1 cellular context compared by ENCODE assay signal in the genomic region with DNA sequence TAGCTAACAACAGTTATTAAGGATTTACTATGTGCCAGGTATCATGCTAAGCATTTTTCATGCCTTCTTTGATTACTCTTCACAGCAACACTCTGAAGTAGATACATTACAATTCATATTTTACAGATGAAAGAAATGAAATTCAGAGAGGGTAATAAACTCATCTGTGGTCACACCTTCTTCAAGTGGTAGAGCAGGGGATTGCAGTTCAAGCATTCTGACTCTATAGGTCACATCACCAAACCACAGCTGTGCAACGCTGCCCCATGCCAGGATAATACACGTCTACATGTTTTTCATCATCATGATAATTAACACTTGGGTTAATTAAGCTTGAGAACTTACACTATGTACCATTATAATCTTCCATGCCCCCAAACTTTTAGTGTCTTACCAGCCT.
TF ChIP-seq lines count a peak whose summit lies in the region.

No MANE protein-coding gene starts in this region.

TF ChIP-seq in GM12878, 131 proteins besides CTCF, POLR2A, EP300 and RAD21 (continued from another document):
- TF ChIP-seq, protein P1, sequence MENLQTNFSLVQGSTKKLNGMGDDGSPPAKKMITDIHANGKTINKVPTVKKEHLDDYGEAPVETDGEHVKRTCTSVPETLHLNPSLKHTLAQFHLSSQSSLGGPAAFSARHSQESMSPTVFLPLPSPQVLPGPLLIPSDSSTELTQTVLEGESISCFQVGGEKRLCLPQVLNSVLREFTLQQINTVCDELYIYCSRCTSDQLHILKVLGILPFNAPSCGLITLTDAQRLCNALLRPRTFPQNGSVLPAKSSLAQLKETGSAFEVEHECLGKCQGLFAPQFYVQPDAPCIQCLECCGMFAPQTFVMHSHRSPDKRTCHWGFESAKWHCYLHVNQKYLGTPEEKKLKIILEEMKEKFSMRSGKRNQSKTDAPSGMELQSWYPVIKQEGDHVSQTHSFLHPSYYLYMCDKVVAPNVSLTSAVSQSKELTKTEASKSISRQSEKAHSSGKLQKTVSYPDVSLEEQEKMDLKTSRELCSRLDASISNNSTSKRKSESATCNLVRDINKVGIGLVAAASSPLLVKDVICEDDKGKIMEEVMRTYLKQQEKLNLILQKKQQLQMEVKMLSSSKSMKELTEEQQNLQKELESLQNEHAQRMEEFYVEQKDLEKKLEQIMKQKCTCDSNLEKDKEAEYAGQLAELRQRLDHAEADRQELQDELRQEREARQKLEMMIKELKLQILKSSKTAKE (IDR thresholded peaks at IDR 0.05; ENCODE audit: low read depth, poor library complexity, severe bottlenecking) = no peak
- TF ChIP-seq MEF2A (IDR thresholded peaks at IDR 0.05; ENCODE audit: insufficient read depth, low read depth, low read length) = no peak
- TF ChIP-seq SMAD5 (IDR thresholded peaks at IDR 0.05; ENCODE audit: low read depth) = no peak
- no peak for TF ChIP-seq FOXM1 (IDR thresholded peaks at IDR 0.05; ENCODE audit: low read depth, low read length)
- no peak for TF ChIP-seq ZBED1 (IDR thresholded peaks at IDR 0.05; ENCODE audit: borderline replicate concordance)
- no peak for TF ChIP-seq RBBP5 (conservative IDR thresholded peaks at IDR 0.05)
- no peak for TF ChIP-seq CBFB (IDR thresholded peaks at IDR 0.05; ENCODE audit: low read depth)
- TF ChIP-seq, protein P2, sequence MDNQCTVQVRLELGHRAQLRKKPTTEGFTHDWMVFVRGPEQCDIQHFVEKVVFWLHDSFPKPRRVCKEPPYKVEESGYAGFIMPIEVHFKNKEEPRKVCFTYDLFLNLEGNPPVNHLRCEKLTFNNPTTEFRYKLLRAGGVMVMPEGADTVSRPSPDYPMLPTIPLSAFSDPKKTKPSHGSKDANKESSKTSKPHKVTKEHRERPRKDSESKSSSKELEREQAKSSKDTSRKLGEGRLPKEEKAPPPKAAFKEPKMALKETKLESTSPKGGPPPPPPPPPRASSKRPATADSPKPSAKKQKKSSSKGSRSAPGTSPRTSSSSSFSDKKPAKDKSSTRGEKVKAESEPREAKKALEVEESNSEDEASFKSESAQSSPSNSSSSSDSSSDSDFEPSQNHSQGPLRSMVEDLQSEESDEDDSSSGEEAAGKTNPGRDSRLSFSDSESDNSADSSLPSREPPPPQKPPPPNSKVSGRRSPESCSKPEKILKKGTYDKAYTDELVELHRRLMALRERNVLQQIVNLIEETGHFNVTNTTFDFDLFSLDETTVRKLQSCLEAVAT (IDR thresholded peaks at IDR 0.05) = no peak
